Comparison of ENCODE assay signal across 24 cellular contexts in genomic region chr7:53940483-53940882, GRCh38.
"Had no signal": no experiment of that assay in that cellular context is flagged by ENCODE, and none has a peak within 500 bp of the region (broad histone marks: within the 10 kb centered on the region; RNA-seq: fewer than 3 reads in every experiment).

No MANE protein-coding gene starts in this region.

- ATAC-seq: gastrocnemius medialis, heart right ventricle, left cardiac atrium, left lung, left ventricle myocardium superior, lower lobe of right lung, mucosa of descending colon had no signal

- H3K4me1 ChIP-seq: esophagus squamous epithelium, gastrocnemius medialis, heart right ventricle, left lung, lower lobe of right lung had no signal

- H3K27me3 ChIP-seq: dorsolateral prefrontal cortex, esophagus squamous epithelium, gastrocnemius medialis, heart right ventricle, left lung had no signal

- FAIRE-seq: colon, endothelial cell of umbilical vein, islet of Langerhans, keratinocyte had no signal

- H3K36me3 ChIP-seq: esophagus squamous epithelium, gastrocnemius medialis, heart right ventricle, left lung, lower lobe of right lung had no signal

- H3K9me3 ChIP-seq: esophagus squamous epithelium, gastrocnemius medialis, lower lobe of right lung, mucosa of descending colon had no signal

- H3K27ac ChIP-seq: coronary artery, dorsolateral prefrontal cortex, esophagus squamous epithelium, gastrocnemius medialis, heart right ventricle, left lung, lower lobe of right lung had no signal

- H3K4me3 ChIP-seq: coronary artery, dorsolateral prefrontal cortex, esophagus squamous epithelium, gastrocnemius medialis, heart right ventricle, left lung, lower lobe of right lung, mucosa of descending colon had no signal

- DNase-seq: dermis blood vessel endothelial cell; dorsolateral prefrontal cortex; effector CD4-positive, alpha-beta T cell; effector memory CD4-positive, alpha-beta T cell; esophagus squamous epithelium; foreskin fibroblast; foreskin melanocyte; gastrocnemius medialis; glutamatergic neuron; head of caudate nucleus; heart right ventricle; hippocampal formation; left cardiac atrium; left lung; left ventricle myocardium superior; lower lobe of right lung; mesenchymal stem cell; mucosa of descending colon; naive B cell had no signal
